8 cellular contexts compared by ENCODE assay signal in genomic region chr7:909358-910329, GRCh38. TPM values are rescaled to one million over a fixed set of nuclear protein-coding genes. Genes with fewer than 3 reads are reported as not detected.
DNase-seq lines count a peak whose midpoint lies in the region; ATAC-seq and TF ChIP-seq lines count a peak whose summit lies in the region.

No MANE protein-coding gene starts in this region.

- ATAC-seq in WTC11 (peak; percentile 11; the same call in 1 of the 2 replicates), sciatic nerve (peak; percentile 59), HG02885 (IDR thresholded peaks at IDR 0.05; ENCODE audit: poor library complexity, unreplicated experiment) (no peak)

- no peak overlapping the region for H3K4me3 Mint-ChIP-seq in WTC11

- DNase-seq in activated naive CD4-positive, alpha-beta T cell treated with Interleukin-2 at 50 U/mL for 16 hours = peak; percentile 28
- DNase-seq in activated naive CD4-positive, alpha-beta T cell (lab: John Stamatoyannopoulos, UW) = no peak
- DNase-seq in WTC11 (ENCODE audit: low spot score) = no peak
- DNase-seq in cardiac septum (ENCODE audit: low spot score) = peak; percentile 91
- DNase-seq in sciatic nerve (ENCODE audit: low spot score) = peak; percentile 87
- DNase-seq in stimulated activated CD4-positive, alpha-beta T cell treated with anti-CD3 and anti-CD28 coated beads, Interleukin-4, amount 100 ng/mL, for 1 hour = no peak
- no peak for DNase-seq in T-helper 9 cell

- no peak overlapping the region for H3K27ac Mint-ChIP-seq in WTC11

- no peaks in the 10 kb centered on the region for H3K36me3 Mint-ChIP-seq in WTC11

- H3K9me3 Mint-ChIP-seq in WTC11 = no peaks in the 10 kb centered on the region

- no peak for TF ChIP-seq CTCF in WTC11 (IDR thresholded peaks at IDR 0.05)

- H3K4me1 Mint-ChIP-seq in WTC11 = 0 out of 2 replicates have a peak, but pooled peaks cover 4% of the 10 kb centered on the region

- H3K27me3 Mint-ChIP-seq in WTC11 (ENCODE audit: low read depth) = peaks cover 12% of the 10 kb centered on the region

- POLR2A ChIA-PET in WTC11 (lab: Charles Lee) = interaction anchor here (1.3 kb wide), 2 partner anchors 36 to 84 kb away, joined by 3 read pairs; no protein-coding TSS in a partner anchor

- CTCF ChIA-PET in WTC11 (lab: Charles Lee) = interaction anchor here (0.6 to 2.2 kb wide), 17 partner anchors 8 to 273 kb away, joined by 3 to 9 read pairs (median 3); no protein-coding TSS in a partner anchor

- intact Hi-C loops in cardiac septum (cut with DNase I) (loop anchor here (5.0 kb wide), 1 partner anchor 48 kb away; no protein-coding TSS in a partner anchor), sciatic nerve (cut with DNase I) (loop anchor here (5.0 kb wide), 1 partner anchor 43 kb away; the partner anchor contains the start of gene ADAP1)

TF ChIP-seq in WTC11, 78 proteins besides CTCF, POLR2A, EP300 and RAD21:
- TF ChIP-seq TEAD4 (CRISPR knock-in tag; IDR thresholded peaks at IDR 0.05) (no peak), JAZF1 (CRISPR knock-in tag; IDR thresholded peaks at IDR 0.05) (no peak), FOXJ3 (CRISPR knock-in tag; IDR thresholded peaks at IDR 0.05; ENCODE audit: borderline replicate concordance) (no peak), ZNF263 (CRISPR knock-in tag; IDR thresholded peaks at IDR 0.05; ENCODE audit: low read depth) (0 out of 2 replicates have a peak, but pooled peaks have one; percentile 25), TP53 (CRISPR knock-in tag; IDR thresholded peaks at IDR 0.05) (no peak), JUN (CRISPR knock-in tag; IDR thresholded peaks at IDR 0.05) (no peak)

RNA-seq across cellular contexts. Expression of gene GET4, which starts 33.3 kb away (rescaled TPM):
- total RNA-seq in WTC11 (2021) = 73.0 to 82.0 TPM (median 73.4 TPM) in 3 replicates
- total RNA-seq in cardiac septum = 21.3 TPM
- 25.4 TPM for total RNA-seq in sciatic nerve

RNA-seq across cellular contexts. Expression of gene ADAP1, which starts 44.8 kb away (rescaled TPM):
- total RNA-seq in WTC11 (2021) = 4.3 to 7.2 TPM (median 4.5 TPM) in 3 replicates
- 12.5 TPM for total RNA-seq in cardiac septum
- total RNA-seq in sciatic nerve = 42.8 TPM

Comparison
In these comparisons a context has a peak if more than half of its experiments do, and no peak if none do; other contexts are left out.
1. DNase-seq: peak in activated naive CD4-positive, alpha-beta T cell treated with Interleukin-2 at 50 U/mL for 16 hours (single experiment), cardiac septum (single experiment) and sciatic nerve (single experiment); none in activated naive CD4-positive, alpha-beta T cell (0 of 4), WTC11 (single experiment), stimulated activated CD4-positive, alpha-beta T cell treated with anti-CD3 and anti-CD28 coated beads, Interleukin-4, amount 100 ng/mL, for 1 hour (single experiment) and T-helper 9 cell (single experiment).